In the genomic region with DNA sequence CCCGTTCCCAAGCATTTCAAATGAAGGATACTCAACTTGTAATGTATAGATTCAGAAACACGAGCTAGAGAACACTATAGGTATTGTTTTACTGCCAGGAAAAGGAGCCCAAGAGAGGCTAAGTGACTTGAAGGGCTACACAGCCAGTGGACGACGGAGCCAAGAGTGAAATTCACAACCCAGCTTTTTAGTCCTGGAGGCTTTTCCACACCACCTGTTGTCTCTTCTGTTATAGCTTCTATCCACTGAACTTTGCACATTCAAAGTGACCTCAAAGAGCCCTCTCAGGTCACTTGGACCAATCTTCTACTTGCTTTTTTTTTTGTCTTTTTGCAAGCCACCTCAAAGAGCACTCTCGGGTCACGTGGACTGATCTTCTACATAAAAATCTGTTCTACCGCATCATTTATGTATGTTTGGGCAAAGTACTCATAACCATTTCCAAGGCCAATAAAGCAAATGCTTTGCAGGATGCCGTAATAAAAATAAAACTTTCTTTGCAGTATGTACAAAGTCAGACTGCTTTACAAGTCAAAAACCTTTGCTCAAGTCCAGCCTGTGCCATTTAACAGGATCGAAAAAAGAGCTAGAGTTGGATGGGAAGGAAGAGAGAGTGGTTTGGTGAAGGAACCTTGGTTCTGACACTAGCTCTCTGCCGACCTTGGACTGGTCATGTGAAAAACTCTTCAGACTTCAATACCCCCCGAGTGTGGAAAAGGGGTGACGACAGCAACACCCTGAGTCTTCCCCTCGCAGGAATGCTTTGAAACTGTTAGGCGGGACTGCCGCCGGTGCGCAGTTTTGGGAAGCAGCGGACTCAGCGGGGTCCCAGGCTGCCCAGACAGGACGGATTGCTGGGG, we compare ENCODE assay signal across 7 cellular contexts. TPM values are rescaled to one million over a fixed set of nuclear protein-coding genes. Genes with fewer than 3 reads are reported as not detected.
DNase-seq lines count a peak whose midpoint lies in the region; ATAC-seq and TF ChIP-seq lines count a peak whose summit lies in the region.

No MANE protein-coding gene starts in this region.

- no peaks in the 10 kb centered on the region for H3K27me3 ChIP-seq in GM06990 (replicated peaks; ENCODE audit: control insufficient read depth, insufficient read depth, low read length)

- peaks cover 3% of the 10 kb centered on the region for H3K4me1 Mint-ChIP-seq in glutamatergic neuron (ENCODE audit: low read depth, unreplicated experiment)

- TF ChIP-seq CTCF in GM06990 (IDR thresholded peaks at IDR 0.05; ENCODE audit: insufficient read depth, low read length, poor library complexity, severe bottlenecking) (no peak), glutamatergic neuron (IDR thresholded peaks at IDR 0.05; ENCODE audit: partially characterized antibody, unreplicated experiment) (no peak)

- H3K9me3 Mint-ChIP-seq in glutamatergic neuron (ENCODE audit: unreplicated experiment), result peaks cover 2% of the 10 kb centered on the region

- H3K27me3 Mint-ChIP-seq in glutamatergic neuron (ENCODE audit: unreplicated experiment), result no peaks in the 10 kb centered on the region

- peak overlapping the region; percentile 48 for H3K27ac Mint-ChIP-seq in glutamatergic neuron (ENCODE audit: unreplicated experiment)

- no peaks in the 10 kb centered on the region; the same call in 1 of the 2 replicates for H3K36me3 ChIP-seq in GM06990 (ENCODE audit: control insufficient read depth, insufficient read depth, low read length)

- no peak for DNase-seq in GM06990 (ENCODE audit: extremely low read depth, insufficient read length)
- peak; percentile 3 for DNase-seq in activated T-cell treated with anti-CD3 and anti-CD28 coated beads for 4 hours
- DNase-seq in glutamatergic neuron, result no peak
- DNase-seq in pons (ENCODE audit: low spot score), result peak; percentile 51
- no peak for DNase-seq in MV-4-11 (lab: John Stamatoyannopoulos, UW)

- peak; percentile 2 for ATAC-seq in HG03354 (IDR thresholded peaks at IDR 0.05; ENCODE audit: poor library complexity, severe bottlenecking, unreplicated experiment)
- no peak for ATAC-seq in GM19351 (IDR thresholded peaks at IDR 0.05; ENCODE audit: unreplicated experiment)

- H3K4me3 Mint-ChIP-seq in glutamatergic neuron (ENCODE audit: unreplicated experiment), result peak overlapping the region; percentile 88

- H3K36me3 Mint-ChIP-seq in glutamatergic neuron (ENCODE audit: unreplicated experiment), result no peaks in the 10 kb centered on the region

- peak overlapping the region; percentile 88 for H3K4me3 ChIP-seq in GM06990 (replicated peaks; ENCODE audit: low read depth, low read length)

RNA-seq across cellular contexts. Expression of gene SLC35B4, which starts 0.8 kb away (rescaled TPM):
- 40.9 TPM for total RNA-seq in glutamatergic neuron (ENCODE audit: unreplicated experiment)

Comparison
In these comparisons a context has a peak if more than half of its experiments do, and no peak if none do; other contexts are left out.
1. DNase-seq: peak in activated T-cell treated with anti-CD3 and anti-CD28 coated beads for 4 hours (single experiment) and pons (single experiment); none in GM06990 (single experiment), glutamatergic neuron (single experiment) and MV-4-11 (single experiment).